In the genomic region with DNA sequence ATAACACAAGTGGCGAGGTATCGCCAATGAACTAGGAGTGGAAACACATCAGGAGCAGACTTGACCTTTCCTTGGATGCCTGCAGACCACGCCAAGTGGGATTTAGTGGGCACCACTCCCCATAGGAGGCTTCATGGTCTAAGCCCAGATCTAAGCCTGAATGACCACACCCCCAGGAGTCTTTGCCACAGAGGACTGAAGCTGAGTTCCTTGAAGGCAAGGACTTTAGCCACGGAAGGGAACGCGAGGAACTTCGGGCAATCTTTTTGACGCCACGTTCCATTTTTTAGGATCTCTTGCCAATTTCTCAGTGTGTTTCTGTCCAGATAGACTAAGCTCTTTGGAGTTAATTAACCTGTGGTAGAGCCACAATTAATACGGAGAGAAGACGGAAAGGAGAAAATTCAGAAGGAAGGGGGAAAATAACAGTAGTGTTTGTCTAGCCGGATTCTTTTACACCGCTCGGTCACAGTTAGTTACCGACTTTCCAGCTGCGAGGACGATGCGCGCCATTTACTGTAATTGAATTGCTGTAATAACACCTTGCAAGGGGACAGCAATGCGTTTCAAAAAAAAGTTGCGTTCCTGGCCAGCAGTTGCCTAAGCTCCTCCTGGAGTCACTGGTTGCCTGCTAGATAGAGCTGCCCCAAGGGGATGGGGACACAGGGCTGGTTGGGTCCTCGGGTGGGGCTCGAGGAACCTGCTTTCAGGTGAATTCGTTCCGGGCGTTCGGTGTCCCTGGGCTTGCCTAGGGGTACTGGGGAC, we compare ENCODE assay signal across 14 cellular contexts. TPM values are rescaled to one million over a fixed set of nuclear protein-coding genes. Genes with fewer than 3 reads are reported as not detected.
DNase-seq lines count a peak whose midpoint lies in the region; ATAC-seq, FAIRE-seq and TF ChIP-seq lines count a peak whose summit lies in the region.
"Had no signal": no experiment of that assay in that cellular context is flagged by ENCODE, and none has a peak within 500 bp of the region (broad histone marks: within the 10 kb centered on the region; RNA-seq: fewer than 3 reads in every experiment).

No MANE protein-coding gene starts in this region.

- TF ChIP-seq CTCF in astrocyte (IDR thresholded peaks at IDR 0.05; ENCODE audit: insufficient read depth, low read depth, low read length) (no peak), lower lobe of right lung (IDR thresholded peaks at IDR 0.05) (no peak)

- intact Hi-C loops in activated naive CD4-positive, alpha-beta T cell treated with anti-CD3 and anti-CD28 coated beads for 36 hours (cut with micrococcal nuclease), result no loop called here
- intact Hi-C loops in lower lobe of right lung (cut with DNase I), result no loop called here

- no peak overlapping the region for H3K4me3 Mint-ChIP-seq in activated naive CD4-positive, alpha-beta T cell treated with anti-CD3 and anti-CD28 coated beads, Interleukin-2, amount 10 ng/mL, durations not matched to agents 7 days and 5 days
- no peak overlapping the region for H3K4me3 Mint-ChIP-seq in activated naive CD4-positive, alpha-beta T cell treated with anti-CD3 and anti-CD28 coated beads for 36 hours
- H3K4me3 Mint-ChIP-seq in astrocyte (ENCODE audit: unreplicated experiment), result no peak overlapping the region
- H3K4me3 Mint-ChIP-seq in activated CD4-positive, alpha-beta memory T cell treated with anti-CD3 and anti-CD28 coated beads, Interleukin-2, amount 10 ng/mL, durations not matched to agents 7 days and 5 days, result no peak overlapping the region

- H4K20me1 ChIP-seq in astrocyte (ENCODE audit: insufficient read depth, low read length), result peaks cover 18% of the 10 kb centered on the region

- H3K27me3 ChIP-seq in astrocyte (ENCODE audit: insufficient read depth, low read length), result peaks cover 35% of the 10 kb centered on the region
- H3K27me3 ChIP-seq in lower lobe of right lung (ENCODE audit: low read depth), result peaks cover 61% of the 10 kb centered on the region
- peaks cover 15 to 43% (median 33%) of the 10 kb centered on the region in 5 donors for H3K27me3 ChIP-seq in subcutaneous abdominal adipose tissue (ENCODE audit: control insufficient read depth in 5 of 5, insufficient read depth in 4 of 5, low read length in 5 of 5)

- H3K9me3 ChIP-seq in astrocyte (ENCODE audit: insufficient read depth, low read depth, low read length) (peaks cover 4% of the 10 kb centered on the region), lower lobe of right lung (no peaks in the 10 kb centered on the region), subcutaneous abdominal adipose tissue (ENCODE audit: control insufficient read depth in 5 of 5, low read length in 5 of 5) (no peaks in the 10 kb centered on the region)

- H3K36me3 ChIP-seq in astrocyte (ENCODE audit: insufficient read depth, low read length) (no peaks in the 10 kb centered on the region), lower lobe of right lung (no peaks in the 10 kb centered on the region), subcutaneous abdominal adipose tissue (ENCODE audit: control insufficient read depth in 5 of 5, insufficient read depth in 5 of 5, low read length in 5 of 5) (no peaks in the 10 kb centered on the region)

- FAIRE-seq in astrocyte (lab: Jason Lieb, UNC), result no peak
- FAIRE-seq: K562 had no signal

- no peak overlapping the region for H2AFZ ChIP-seq in astrocyte (ENCODE audit: low read depth, low read length)

- H3K79me2 ChIP-seq in astrocyte (ENCODE audit: insufficient read depth, low read length), result no peaks in the 10 kb centered on the region

- H3K27ac Mint-ChIP-seq in activated naive CD4-positive, alpha-beta T cell treated with anti-CD3 and anti-CD28 coated beads, Interleukin-2, amount 10 ng/mL, durations not matched to agents 7 days and 5 days, result peak overlapping the region; percentile 49
- no peak overlapping the region for H3K27ac Mint-ChIP-seq in activated naive CD4-positive, alpha-beta T cell treated with anti-CD3 and anti-CD28 coated beads for 36 hours
- H3K27ac Mint-ChIP-seq in astrocyte (ENCODE audit: unreplicated experiment), result no peak overlapping the region
- H3K27ac Mint-ChIP-seq in activated CD4-positive, alpha-beta memory T cell treated with anti-CD3 and anti-CD28 coated beads, Interleukin-2, amount 10 ng/mL, durations not matched to agents 7 days and 5 days, result no peak overlapping the region

- H3K27ac ChIP-seq in astrocyte (ENCODE audit: low read depth, low read length), result no peak overlapping the region
- no peak overlapping the region for H3K27ac ChIP-seq in lower lobe of right lung
- H3K27ac ChIP-seq in subcutaneous abdominal adipose tissue (ENCODE audit: low read depth, low read length), result no peak overlapping the region

- H3K4me3 ChIP-seq in astrocyte (ENCODE audit: insufficient read depth, low read depth, low read length) (no peak overlapping the region), lower lobe of right lung (peak overlapping the region; percentile 11), subcutaneous abdominal adipose tissue (ENCODE audit: low read depth in 1 of 5, low read length in 5 of 5) (peak overlapping the region; percentile 47 to 61 (median 54))
- H3K4me3 ChIP-seq: K562 had no signal

- no peak for ATAC-seq in lower lobe of right lung
- ATAC-seq: K562 had no signal

- peaks cover 4% of the 10 kb centered on the region for H3K27me3 Mint-ChIP-seq in activated naive CD4-positive, alpha-beta T cell treated with anti-CD3 and anti-CD28 coated beads, Interleukin-2, amount 10 ng/mL, durations not matched to agents 7 days and 5 days
- peaks cover 72% of the 10 kb centered on the region for H3K27me3 Mint-ChIP-seq in activated naive CD4-positive, alpha-beta T cell treated with anti-CD3 and anti-CD28 coated beads for 36 hours (ENCODE audit: low read depth)
- peaks cover 94% of the 10 kb centered on the region for H3K27me3 Mint-ChIP-seq in astrocyte (ENCODE audit: low read depth, unreplicated experiment)
- peaks cover 64% of the 10 kb centered on the region for H3K27me3 Mint-ChIP-seq in activated CD4-positive, alpha-beta memory T cell treated with anti-CD3 and anti-CD28 coated beads, Interleukin-2, amount 10 ng/mL, durations not matched to agents 7 days and 5 days

- peak overlapping the region; percentile 69 for H3K4me2 ChIP-seq in astrocyte (ENCODE audit: low read length)

- H3K9me3 Mint-ChIP-seq in activated naive CD4-positive, alpha-beta T cell treated with anti-CD3 and anti-CD28 coated beads, Interleukin-2, amount 10 ng/mL, durations not matched to agents 7 days and 5 days, result no peaks in the 10 kb centered on the region
- H3K9me3 Mint-ChIP-seq in activated naive CD4-positive, alpha-beta T cell treated with anti-CD3 and anti-CD28 coated beads for 36 hours, result peaks cover 1% of the 10 kb centered on the region
- H3K9me3 Mint-ChIP-seq in astrocyte (ENCODE audit: unreplicated experiment), result peaks cover 14% of the 10 kb centered on the region
- H3K9me3 Mint-ChIP-seq in activated CD4-positive, alpha-beta memory T cell treated with anti-CD3 and anti-CD28 coated beads, Interleukin-2, amount 10 ng/mL, durations not matched to agents 7 days and 5 days, result no peaks in the 10 kb centered on the region

- no peak for DNase-seq in activated naive CD4-positive, alpha-beta T cell treated with anti-CD3 and anti-CD28 coated beads, Interleukin-2, amount 10 ng/mL, durations not matched to agents 7 days and 5 days
- DNase-seq in activated naive CD4-positive, alpha-beta T cell treated with anti-CD3 and anti-CD28 coated beads for 36 hours, result no peak
- DNase-seq in astrocyte (ENCODE audit: low read depth), result no peak
- DNase-seq in lower lobe of right lung, result no peak
- DNase-seq in activated CD4-positive, alpha-beta memory T cell treated with anti-CD3 and anti-CD28 coated beads, Interleukin-2, amount 10 ng/mL, durations not matched to agents 7 days and 5 days, result no peak
- DNase-seq in UCSD-AML1 (lab: John Stamatoyannopoulos, UW; ENCODE audit: unreplicated experiment), result no peak
- DNase-seq in HPDE6-E6E7 (ENCODE audit: extremely low spot score), result no peak
- DNase-seq: ACHN, anterior cingulate cortex, NCI-H1105, SHP77, T1000 had no signal

- H3K36me3 Mint-ChIP-seq in activated naive CD4-positive, alpha-beta T cell treated with anti-CD3 and anti-CD28 coated beads, Interleukin-2, amount 10 ng/mL, durations not matched to agents 7 days and 5 days, result peaks cover 4% of the 10 kb centered on the region
- H3K36me3 Mint-ChIP-seq in activated naive CD4-positive, alpha-beta T cell treated with anti-CD3 and anti-CD28 coated beads for 36 hours (ENCODE audit: low read depth), result peaks cover 1% of the 10 kb centered on the region
- H3K36me3 Mint-ChIP-seq in astrocyte (ENCODE audit: low read depth, unreplicated experiment), result no peaks in the 10 kb centered on the region
- H3K36me3 Mint-ChIP-seq in activated CD4-positive, alpha-beta memory T cell treated with anti-CD3 and anti-CD28 coated beads, Interleukin-2, amount 10 ng/mL, durations not matched to agents 7 days and 5 days (ENCODE audit: low read depth), result peaks cover 2% of the 10 kb centered on the region

- H3K4me1 ChIP-seq in astrocyte (ENCODE audit: insufficient read depth, low read length) (peaks cover 21% of the 10 kb centered on the region), lower lobe of right lung (no peaks in the 10 kb centered on the region), subcutaneous abdominal adipose tissue (ENCODE audit: control insufficient read depth in 5 of 5, insufficient read depth in 5 of 5, low read length in 5 of 5) (peaks cover 0 to 16% (median 11%) of the 10 kb centered on the region in 5 donors)

- H3K9ac ChIP-seq in astrocyte (ENCODE audit: low read length) (peak overlapping the region; percentile 6), subcutaneous abdominal adipose tissue (ENCODE audit: low read length in 5 of 5) (peak overlapping the region in 1 of 5 donors; percentile 7)

- POLR2A ChIA-PET in activated CD4-positive, alpha-beta memory T cell treated with anti-CD3 and anti-CD28 coated beads, Interleukin-2, amount 10 ng/mL, durations not matched to agents 7 days and 5 days (lab: Charles Lee), result no interaction called here

- CTCF ChIA-PET in activated naive CD4-positive, alpha-beta T cell treated with anti-CD3 and anti-CD28 coated beads, Interleukin-2, amount 10 ng/mL, durations not matched to agents 7 days and 5 days (lab: Charles Lee), result no interaction called here
- CTCF ChIA-PET in activated naive CD4-positive, alpha-beta T cell treated with anti-CD3 and anti-CD28 coated beads for 36 hours (lab: Charles Lee), result no interaction called here
- CTCF ChIA-PET in activated CD4-positive, alpha-beta memory T cell treated with anti-CD3 and anti-CD28 coated beads, Interleukin-2, amount 10 ng/mL, durations not matched to agents 7 days and 5 days (lab: Charles Lee), result no interaction called here

- no peaks in the 10 kb centered on the region for H3K4me1 Mint-ChIP-seq in activated naive CD4-positive, alpha-beta T cell treated with anti-CD3 and anti-CD28 coated beads, Interleukin-2, amount 10 ng/mL, durations not matched to agents 7 days and 5 days
- no peaks in the 10 kb centered on the region for H3K4me1 Mint-ChIP-seq in activated naive CD4-positive, alpha-beta T cell treated with anti-CD3 and anti-CD28 coated beads for 36 hours (ENCODE audit: low read depth)
- peaks cover 2% of the 10 kb centered on the region for H3K4me1 Mint-ChIP-seq in astrocyte (ENCODE audit: low read depth, unreplicated experiment)
- H3K4me1 Mint-ChIP-seq in activated CD4-positive, alpha-beta memory T cell treated with anti-CD3 and anti-CD28 coated beads, Interleukin-2, amount 10 ng/mL, durations not matched to agents 7 days and 5 days, result no peaks in the 10 kb centered on the region

RNA-seq across cellular contexts. Expression of a gene that starts 37.1 kb away (rescaled TPM):
- not detected for total RNA-seq in activated naive CD4-positive, alpha-beta T cell treated with anti-CD3 and anti-CD28 coated beads for 36 hours
- total RNA-seq in astrocyte (59.0 and 75.8 TPM in 2 replicates), lower lobe of right lung (50.6 TPM)
- not detected for total RNA-seq in activated CD4-positive, alpha-beta memory T cell treated with anti-CD3 and anti-CD28 coated beads, Interleukin-2, amount 10 ng/mL, durations not matched to agents 7 days and 5 days

Comparison
In these comparisons a context has a peak if more than half of its experiments do, and no peak if none do; other contexts are left out.
1. RNA of a gene that starts 37.1 kb away (total RNA-seq): 59.0 to 75.8 TPM in astrocyte and 50.6 TPM in lower lobe of right lung (single experiment); not detected in activated naive CD4-positive, alpha-beta T cell treated with anti-CD3 and anti-CD28 coated beads for 36 hours and not detected in activated CD4-positive, alpha-beta memory T cell treated with anti-CD3 and anti-CD28 coated beads, Interleukin-2, amount 10 ng/mL, durations not matched to agents 7 days and 5 days; every median in the first group is over 10 times any median in the second.